1 cellular context compared by ENCODE assay signal in the genomic region with DNA sequence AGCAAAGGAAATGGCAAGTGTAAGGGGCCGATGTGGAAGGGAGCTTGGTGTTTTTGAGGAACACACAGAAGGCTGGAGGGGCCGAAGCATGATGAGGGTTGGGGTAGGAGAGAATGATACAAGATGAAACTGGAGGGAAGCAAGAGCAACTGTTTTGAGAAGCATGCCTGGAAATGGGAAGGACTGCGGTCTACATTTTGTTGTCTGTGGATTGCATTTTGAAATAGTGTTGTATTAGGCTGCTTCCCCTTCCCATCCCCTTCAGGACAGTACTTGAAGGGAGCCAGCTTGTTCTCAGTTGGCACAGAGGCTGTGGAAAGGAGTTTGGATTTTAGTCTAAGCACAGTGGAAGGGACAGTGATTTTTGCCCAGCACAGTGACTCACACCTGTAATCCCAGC.
TF ChIP-seq lines count a peak whose summit lies in the region.

No MANE protein-coding gene starts in this region.

TF ChIP-seq in GM12878, 131 proteins besides CTCF, POLR2A, EP300 and RAD21:
- TF ChIP-seq SP1 (IDR thresholded peaks at IDR 0.05; ENCODE audit: low read depth, low read length) (no peak), MXI1 (IDR thresholded peaks at IDR 0.05; ENCODE audit: low read depth, low read length) (no peak), CBFB (IDR thresholded peaks at IDR 0.05; ENCODE audit: low read depth) (no peak), ZZZ3 (IDR thresholded peaks at IDR 0.05; ENCODE audit: control insufficient read depth, insufficient read length, low read depth) (no peak), IKZF1 (conservative IDR thresholded peaks at IDR 0.05) (no peak), ETV6 (conservative IDR thresholded peaks at IDR 0.05 in 1 of 2, IDR thresholded peaks at IDR 0.05 in 1 of 2; ENCODE audit: borderline replicate concordance in 1 of 2, low read depth in 1 of 2) (no peak), SIX5 (IDR thresholded peaks at IDR 0.05; ENCODE audit: low read depth, low read length, severe bottlenecking) (no peak), SUZ12 (IDR thresholded peaks at IDR 0.05; ENCODE audit: unreplicated experiment) (no peak), EGR1 (IDR thresholded peaks at IDR 0.05; ENCODE audit: borderline replicate concordance in 1 of 2, low read depth in 2 of 2, low read length in 2 of 2) (no peak), CEBPB (IDR thresholded peaks at IDR 0.05; ENCODE audit: borderline replicate concordance in 1 of 2, low read depth in 2 of 2, low read length in 2 of 2) (no peak), KAT2A (conservative IDR thresholded peaks at IDR 0.05; ENCODE audit: control insufficient read depth, low read depth, low read length) (no peak), BCL11A (IDR thresholded peaks at IDR 0.05; ENCODE audit: low read depth, low read length) (no peak)
- TF ChIP-seq, protein P1, sequence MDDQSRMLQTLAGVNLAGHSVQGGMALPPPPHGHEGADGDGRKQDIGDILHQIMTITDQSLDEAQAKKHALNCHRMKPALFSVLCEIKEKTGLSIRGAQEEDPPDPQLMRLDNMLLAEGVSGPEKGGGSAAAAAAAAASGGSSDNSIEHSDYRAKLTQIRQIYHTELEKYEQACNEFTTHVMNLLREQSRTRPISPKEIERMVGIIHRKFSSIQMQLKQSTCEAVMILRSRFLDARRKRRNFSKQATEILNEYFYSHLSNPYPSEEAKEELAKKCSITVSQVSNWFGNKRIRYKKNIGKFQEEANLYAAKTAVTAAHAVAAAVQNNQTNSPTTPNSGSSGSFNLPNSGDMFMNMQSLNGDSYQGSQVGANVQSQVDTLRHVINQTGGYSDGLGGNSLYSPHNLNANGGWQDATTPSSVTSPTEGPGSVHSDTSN (IDR thresholded peaks at IDR 0.05; ENCODE audit: insufficient replicate concordance, low read depth, low read length): no peak
- TF ChIP-seq, protein P2, sequence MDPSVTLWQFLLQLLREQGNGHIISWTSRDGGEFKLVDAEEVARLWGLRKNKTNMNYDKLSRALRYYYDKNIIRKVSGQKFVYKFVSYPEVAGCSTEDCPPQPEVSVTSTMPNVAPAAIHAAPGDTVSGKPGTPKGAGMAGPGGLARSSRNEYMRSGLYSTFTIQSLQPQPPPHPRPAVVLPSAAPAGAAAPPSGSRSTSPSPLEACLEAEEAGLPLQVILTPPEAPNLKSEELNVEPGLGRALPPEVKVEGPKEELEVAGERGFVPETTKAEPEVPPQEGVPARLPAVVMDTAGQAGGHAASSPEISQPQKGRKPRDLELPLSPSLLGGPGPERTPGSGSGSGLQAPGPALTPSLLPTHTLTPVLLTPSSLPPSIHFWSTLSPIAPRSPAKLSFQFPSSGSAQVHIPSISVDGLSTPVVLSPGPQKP (IDR thresholded peaks at IDR 0.05; ENCODE audit: low read depth, low read length): no peak
- TF ChIP-seq, protein P3, sequence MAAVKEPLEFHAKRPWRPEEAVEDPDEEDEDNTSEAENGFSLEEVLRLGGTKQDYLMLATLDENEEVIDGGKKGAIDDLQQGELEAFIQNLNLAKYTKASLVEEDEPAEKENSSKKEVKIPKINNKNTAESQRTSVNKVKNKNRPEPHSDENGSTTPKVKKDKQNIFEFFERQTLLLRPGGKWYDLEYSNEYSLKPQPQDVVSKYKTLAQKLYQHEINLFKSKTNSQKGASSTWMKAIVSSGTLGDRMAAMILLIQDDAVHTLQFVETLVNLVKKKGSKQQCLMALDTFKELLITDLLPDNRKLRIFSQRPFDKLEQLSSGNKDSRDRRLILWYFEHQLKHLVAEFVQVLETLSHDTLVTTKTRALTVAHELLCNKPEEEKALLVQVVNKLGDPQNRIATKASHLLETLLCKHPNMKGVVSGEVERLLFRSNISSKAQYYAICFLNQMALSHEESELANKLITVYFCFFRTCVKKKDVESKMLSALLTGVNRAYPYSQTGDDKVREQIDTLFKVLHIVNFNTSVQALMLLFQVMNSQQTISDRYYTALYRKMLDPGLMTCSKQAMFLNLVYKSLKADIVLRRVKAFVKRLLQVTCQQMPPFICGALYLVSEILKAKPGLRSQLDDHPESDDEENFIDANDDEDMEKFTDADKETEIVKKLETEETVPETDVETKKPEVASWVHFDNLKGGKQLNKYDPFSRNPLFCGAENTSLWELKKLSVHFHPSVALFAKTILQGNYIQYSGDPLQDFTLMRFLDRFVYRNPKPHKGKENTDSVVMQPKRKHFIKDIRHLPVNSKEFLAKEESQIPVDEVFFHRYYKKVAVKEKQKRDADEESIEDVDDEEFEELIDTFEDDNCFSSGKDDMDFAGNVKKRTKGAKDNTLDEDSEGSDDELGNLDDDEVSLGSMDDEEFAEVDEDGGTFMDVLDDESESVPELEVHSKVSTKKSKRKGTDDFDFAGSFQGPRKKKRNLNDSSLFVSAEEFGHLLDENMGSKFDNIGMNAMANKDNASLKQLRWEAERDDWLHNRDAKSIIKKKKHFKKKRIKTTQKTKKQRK (IDR thresholded peaks at IDR 0.05; ENCODE audit: low read depth, low read length): no peak
TF ChIP-seq in GM12878: peak in this region for 0.
